In the genomic region with DNA sequence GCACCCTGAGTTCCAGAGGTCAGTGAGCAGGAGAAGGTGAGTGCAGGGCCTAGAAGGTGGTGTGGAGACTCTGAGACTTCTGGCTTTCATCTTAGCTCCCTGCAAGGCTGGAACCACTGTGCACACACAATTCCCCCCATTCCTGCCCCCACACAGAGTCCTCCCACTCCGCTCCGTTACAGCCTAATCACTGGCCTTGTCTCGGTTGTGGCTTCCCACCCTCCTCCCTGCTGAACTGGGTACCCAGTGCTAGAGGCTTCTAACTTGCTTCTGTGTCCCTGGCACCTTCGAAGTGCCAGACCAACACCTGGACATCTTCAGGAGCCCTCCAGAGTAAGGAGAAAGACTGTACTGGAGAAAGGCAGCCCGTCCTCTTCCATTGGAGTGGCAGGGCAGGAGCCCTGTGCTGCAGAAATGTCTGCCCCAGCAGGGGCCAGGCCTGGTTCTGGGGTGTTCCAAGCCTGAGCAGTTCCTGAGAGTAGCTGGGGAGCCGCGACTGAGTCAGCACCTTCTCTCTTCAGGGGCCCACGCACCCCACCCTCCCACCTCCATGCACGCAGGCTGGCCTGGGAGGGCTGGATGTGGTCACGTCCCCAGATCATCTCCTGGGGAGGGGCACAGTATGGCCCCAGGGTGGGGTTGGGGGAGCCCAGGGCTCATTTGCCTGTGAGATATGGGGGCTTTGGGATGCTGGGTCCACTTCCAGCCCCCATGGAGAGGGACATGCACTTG, we compare ENCODE assay signal across 30 cellular contexts. TPM values are rescaled to one million over a fixed set of nuclear protein-coding genes. Genes with fewer than 3 reads are reported as not detected.
DNase-seq lines count a peak whose midpoint lies in the region; TF ChIP-seq lines count a peak whose summit lies in the region.
"Had no signal": no experiment of that assay in that cellular context is flagged by ENCODE, and none has a peak within 500 bp of the region (broad histone marks: within the 10 kb centered on the region; RNA-seq: fewer than 3 reads in every experiment).

No MANE protein-coding gene starts in this region.

- H3K4me1 ChIP-seq in spleen, result peaks cover 0 to 10% (median 0%) of the 10 kb centered on the region in 6 donors
- H3K4me1 ChIP-seq: BE2C, Caco-2, foreskin keratinocyte had no signal

- intact Hi-C loops in spleen (cut with DNase I; ENCODE audit: low total_unique reads), result no loop called here

- H3K4me3 ChIP-seq in WERI-Rb-1 (ENCODE audit: low read depth, low read length), result no peak overlapping the region
- no peak overlapping the region for H3K4me3 ChIP-seq in spleen
- H3K4me3 ChIP-seq: SK-N-MC had no signal

- H3K27me3 ChIP-seq in WERI-Rb-1 (ENCODE audit: insufficient read depth, low read depth, severe bottlenecking) (no peaks in the 10 kb centered on the region), spleen (replicated peaks in 1 of 7) (peaks cover 0 to 9% (median 0%) of the 10 kb centered on the region in 7 donors)
- H3K27me3 ChIP-seq: BE2C, brain microvascular endothelial cell had no signal

- H3K27ac ChIP-seq in WERI-Rb-1 (no peak overlapping the region), spleen (no peak overlapping the region)
- H3K27ac ChIP-seq: brain microvascular endothelial cell, foreskin keratinocyte, SK-N-MC had no signal

- no peaks in the 10 kb centered on the region for H3K9me3 ChIP-seq in WERI-Rb-1 (ENCODE audit: severe bottlenecking)
- peaks cover 0 to 6% (median 0%) of the 10 kb centered on the region in 8 donors for H3K9me3 ChIP-seq in spleen
- H3K9me3 ChIP-seq: BE2C, Caco-2 had no signal

- H3K36me3 ChIP-seq in WERI-Rb-1 (no peaks in the 10 kb centered on the region), spleen (no peaks in the 10 kb centered on the region)
- H3K36me3 ChIP-seq: BE2C, brain microvascular endothelial cell had no signal

- 62 to 86% (median 73%) methylated on average over 5 to 10 of the region's 10 CpGs for WGBS in spleen, 5 donors

- no peak for TF ChIP-seq CTCF in WERI-Rb-1 (IDR thresholded peaks at IDR 0.05; ENCODE audit: low read depth, low read length)
- no peak for TF ChIP-seq CTCF in spleen (IDR thresholded peaks at IDR 0.05 in 8 of 11, conservative IDR thresholded peaks at IDR 0.05 in 3 of 11)

- no peak for TF ChIP-seq POLR2A in spleen (IDR thresholded peaks at IDR 0.05)

- DNase-seq in activated CD4-positive, CD25-positive, alpha-beta regulatory T cell treated with anti-CD3 and anti-CD28 coated beads, Interleukin-2, amount 50 U/mL, for 72 hours, result peak; percentile 17
- no peak for DNase-seq in activated CD4-positive, CD25-positive, alpha-beta regulatory T cell (lab: John Stamatoyannopoulos, UW)
- peak; percentile 5 for DNase-seq in WERI-Rb-1
- DNase-seq in islet precursor cell, result peak; percentile 45
- DNase-seq in spleen, result peak; percentile 66
- no peak for DNase-seq in NCI-H2029 treated with DMSO at 0.1 percent for 48 hours (lab: John Stamatoyannopoulos, UW)
- no peak for DNase-seq in DMS153 treated with DMSO at 0.1 percent for 48 hours (lab: John Stamatoyannopoulos, UW; ENCODE audit: unreplicated experiment)
- no peak for DNase-seq in central memory CD4-positive, alpha-beta T cell
- DNase-seq: activated CD4-positive, alpha-beta T cell treated with anti-CD3 and anti-CD28 coated beads for 1 hour; brain microvascular endothelial cell; Caco-2; foreskin keratinocyte; HCEC 1CT; hypothalamus; Kasumi-1; NCI-H1048; NCI-H2081 treated with DMSO at 0.1 percent for 48 hours; stimulated activated CD4-positive, alpha-beta T cell treated with anti-CD3 and anti-CD28 coated beads, Interleukin-2, amount 100 ng/mL, for 24 hours; stimulated activated naive CD8-positive, alpha-beta T cell treated with anti-CD3 and anti-CD28 coated beads, Interleukin-15, Interleukin-2, amounts not matched to agents 100 U/mL and 50 U/mL, for 24 hours; trophoblast cell had no signal

RNA-seq across cellular contexts. Expression of gene CROCC2, which starts 23.4 kb away (rescaled TPM):
- total RNA-seq in spleen, result 1 to 10 TPM in 4 of 7 donors, under 1 TPM in 3; 0.29 to 3.6 (median 1.1) TPM
- under 1 TPM; 0.04 to 0.74 (median 0.17) TPM for polyA plus RNA-seq in spleen
- total RNA-seq: A172; activated T-helper 2 cell treated with anti-CD3 and anti-CD28 coated beads, Interferon-gamma antibody, Interleukin-2, Interleukin-4, amounts not matched to agents 10 μg/mL and 5 μg/mL and 100 μg/mL, durations not matched to agents 14 hours and 24 hours and 36 hours; Caco-2; Daoy; dermis microvascular lymphatic vessel endothelial cell; epithelial cell of proximal tubule; foreskin keratinocyte; HT-29; NCI-H460 had no signal
- polyA plus RNA-seq: foreskin keratinocyte had no signal

RNA-seq across cellular contexts. Expression of gene MAB21L4, which starts 33.6 kb away (rescaled TPM):
- under 1 TPM in 2 of 7 donors, not detected in 5; 0.33 to 0.70 TPM for total RNA-seq in spleen
- polyA plus RNA-seq in spleen, result under 1 TPM in 2 of 3 donors, not detected in 1; 0.04 to 0.13 TPM
- total RNA-seq: A172; activated T-helper 2 cell treated with anti-CD3 and anti-CD28 coated beads, Interferon-gamma antibody, Interleukin-2, Interleukin-4, amounts not matched to agents 10 μg/mL and 5 μg/mL and 100 μg/mL, durations not matched to agents 14 hours and 24 hours and 36 hours; Daoy; dermis microvascular lymphatic vessel endothelial cell; NCI-H460; skeletal muscle tissue had no signal

Comparison
In these comparisons a context has a peak if more than half of its experiments do, and no peak if none do; other contexts are left out.
1. DNase-seq: peak in activated CD4-positive, CD25-positive, alpha-beta regulatory T cell treated with anti-CD3 and anti-CD28 coated beads, Interleukin-2, amount 50 U/mL, for 72 hours (single experiment), WERI-Rb-1 (single experiment), islet precursor cell (single experiment) and spleen (single experiment); none in activated CD4-positive, CD25-positive, alpha-beta regulatory T cell (0 of 4), NCI-H2029 treated with DMSO at 0.1 percent for 48 hours (single experiment), DMS153 treated with DMSO at 0.1 percent for 48 hours (single experiment) and central memory CD4-positive, alpha-beta T cell (single experiment).